ENCODE assay signal across 8 cellular contexts in genomic region chr3:43620953-43621405, GRCh38. TPM values are rescaled to one million over a fixed set of nuclear protein-coding genes. Genes with fewer than 3 reads are reported as not detected.
A peak's percentile ranks its signal among the peaks of the same experiment; 100 is the strongest.
DNase-seq lines count a peak whose midpoint lies in the region; ATAC-seq and TF ChIP-seq lines count a peak whose summit lies in the region.

No MANE protein-coding gene starts in this region.

- TF ChIP-seq CTCF in Calu3 (IDR thresholded peaks at IDR 0.05; ENCODE audit: unreplicated experiment) (no peak), OCI-LY3 (IDR thresholded peaks at IDR 0.05; ENCODE audit: low read depth, low read length) (no peak), nephron (IDR thresholded peaks at IDR 0.05; ENCODE audit: unreplicated experiment in 3 of 3) (no peak)

- H3K27ac Mint-ChIP-seq in Calu3 (ENCODE audit: unreplicated experiment): peak overlapping the region; percentile 70
- H3K27ac Mint-ChIP-seq in nephron: peak overlapping the region; percentile 71 to 80 (median 72)

- no peak for ATAC-seq in HG03460 (IDR thresholded peaks at IDR 0.05; ENCODE audit: unreplicated experiment)
- ATAC-seq in HG02759 (IDR thresholded peaks at IDR 0.05; ENCODE audit: unreplicated experiment): no peak
- ATAC-seq in HG02973 (IDR thresholded peaks at IDR 0.05; ENCODE audit: unreplicated experiment): no peak

- H3K4me1 ChIP-seq in OCI-LY3 (ENCODE audit: low read length) (peaks cover 28% of the 10 kb centered on the region), endocrine pancreas (ENCODE audit: control insufficient read depth, insufficient read depth, low read length) (no peaks in the 10 kb centered on the region)

- H3K9me3 ChIP-seq in OCI-LY3 (ENCODE audit: insufficient read depth, low read length) (no peaks in the 10 kb centered on the region), endocrine pancreas (ENCODE audit: control insufficient read depth, low read length) (no peaks in the 10 kb centered on the region)

- peaks cover 52% of the 10 kb centered on the region for H3K79me2 ChIP-seq in OCI-LY3 (ENCODE audit: low read length)

- H3K27ac ChIP-seq in OCI-LY3 (ENCODE audit: low read length): no peak overlapping the region

- CTCF ChIA-PET in Calu3 (lab: Charles Lee): no interaction called here

- H4K20me1 ChIP-seq in OCI-LY3 (ENCODE audit: insufficient read depth, low read length): peaks cover 21% of the 10 kb centered on the region

- no peak overlapping the region for H2AFZ ChIP-seq in OCI-LY3 (ENCODE audit: low read depth, low read length)

- H3K27me3 Mint-ChIP-seq in Calu3 (ENCODE audit: unreplicated experiment): no peaks in the 10 kb centered on the region
- H3K27me3 Mint-ChIP-seq in nephron (ENCODE audit: low read depth): peaks cover 4% of the 10 kb centered on the region

- H3K4me3 ChIP-seq in OCI-LY3 (ENCODE audit: low read length): peak overlapping the region; percentile 92
- H3K4me3 ChIP-seq in endocrine pancreas (ENCODE audit: control insufficient read depth, insufficient read depth, low read length): peak overlapping the region; percentile 65

- no peak for DNase-seq in Calu3
- no peak for DNase-seq in stimulated activated CD8-positive, alpha-beta memory T cell treated with anti-CD3 and anti-CD28 coated beads, Interleukin-4, amount 100 ng/mL, for 48 hours

- H3K9me3 Mint-ChIP-seq in Calu3 (ENCODE audit: low read depth, unreplicated experiment): no peaks in the 10 kb centered on the region
- no peaks in the 10 kb centered on the region for H3K9me3 Mint-ChIP-seq in nephron

- peak overlapping the region; percentile 88 for H3K4me2 ChIP-seq in OCI-LY3 (ENCODE audit: low read length)

- H3K9ac ChIP-seq in OCI-LY3 (ENCODE audit: low read length) (peak overlapping the region; percentile 86), endocrine pancreas (ENCODE audit: control insufficient read depth, insufficient read depth, low read length) (peak overlapping the region; percentile 92)

- H3K27me3 ChIP-seq in OCI-LY3 (ENCODE audit: low read depth, low read length): no peaks in the 10 kb centered on the region
- H3K27me3 ChIP-seq in endocrine pancreas (ENCODE audit: control insufficient read depth, insufficient read depth, low read length): no peaks in the 10 kb centered on the region

- intact Hi-C loops in Calu3 (cut with micrococcal nuclease; ENCODE audit: unreplicated experiment): no loop called here

- H3K4me3 Mint-ChIP-seq in Calu3 (ENCODE audit: low read depth, unreplicated experiment) (peak overlapping the region; percentile 98), nephron (peak overlapping the region; percentile 95 to 98 (median 96))

- H3K36me3 Mint-ChIP-seq in Calu3 (ENCODE audit: insufficient read depth, unreplicated experiment) (peaks cover 19% of the 10 kb centered on the region), nephron (ENCODE audit: low read depth) (no peaks in the 10 kb centered on the region)

- no TSS peak for BruUV-seq in Calu3 (replicated peaks; lab: Mats Ljungman, UMichigan)

- H3K4me1 Mint-ChIP-seq in Calu3 (ENCODE audit: low read depth, unreplicated experiment) (peaks cover 10% of the 10 kb centered on the region), nephron (peaks cover 21% of the 10 kb centered on the region)

- peaks cover 13% of the 10 kb centered on the region for H3K36me3 ChIP-seq in OCI-LY3 (replicated peaks; ENCODE audit: low read depth, low read length)
- H3K36me3 ChIP-seq in endocrine pancreas (ENCODE audit: control insufficient read depth, insufficient read depth, low read length): no peaks in the 10 kb centered on the region

RNA-seq across cellular contexts. Expression of gene ANO10, which starts 0.8 kb away (rescaled TPM):
- total RNA-seq in Calu3 (2022): 22.9 and 26.8 TPM in 2 replicates
